1 cellular context compared by ENCODE assay signal in genomic region chr17:42111265-42111636, GRCh38.
A peak's percentile ranks its signal among the peaks of the same experiment; 100 is the strongest.
TF ChIP-seq lines count a peak whose summit lies in the region.

No MANE protein-coding gene starts in this region.

TF ChIP-seq in liver, 16 proteins besides CTCF, POLR2A, EP300 and RAD21:
- TF ChIP-seq YY1 (IDR thresholded peaks at IDR 0.05) (peak; percentile 58), FOXA2 (IDR thresholded peaks at IDR 0.05) (no peak), REST (IDR thresholded peaks at IDR 0.05) (peak; percentile 18), HNF4A (conservative IDR thresholded peaks at IDR 0.05) (peak; percentile 19 to 79), EGR1 (IDR thresholded peaks at IDR 0.05; ENCODE audit: low read depth in 2 of 2) (no peak), JUND (IDR thresholded peaks at IDR 0.05) (no peak), HNF4G (IDR thresholded peaks at IDR 0.05) (no peak), MAX (IDR thresholded peaks at IDR 0.05) (peak; percentile 87), NR2F2 (IDR thresholded peaks at IDR 0.05) (no peak), ZBTB33 (IDR thresholded peaks at IDR 0.05) (no peak), RXRA (IDR thresholded peaks at IDR 0.05) (peak; percentile 23 to 93), TAF1 (conservative IDR thresholded peaks at IDR 0.05) (no peak), ATF3 (IDR thresholded peaks at IDR 0.05) (no peak), SP1 (IDR thresholded peaks at IDR 0.05) (no peak), GABPA (IDR thresholded peaks at IDR 0.05 in 1 of 2, conservative IDR thresholded peaks at IDR 0.05 in 1 of 2) (no peak), FOXA1 (IDR thresholded peaks at IDR 0.05) (no peak)
